10 cellular contexts compared by ENCODE assay signal in genomic region chr14:68380304-68380840, GRCh38.
DNase-seq lines count a peak whose midpoint lies in the region; ATAC-seq and TF ChIP-seq lines count a peak whose summit lies in the region.
"Had no signal": no experiment of that assay in that cellular context is flagged by ENCODE, and none has a peak within 500 bp of the region (broad histone marks: within the 10 kb centered on the region; RNA-seq: fewer than 3 reads in every experiment).

No MANE protein-coding gene starts in this region.

- no peak overlapping the region for H3K23ac ChIP-seq in trophoblast cell (ENCODE audit: low read length)

- H3K4ac ChIP-seq in trophoblast cell (ENCODE audit: low read depth, low read length): no peak overlapping the region

- ATAC-seq in GM18517 (IDR thresholded peaks at IDR 0.05; ENCODE audit: unreplicated experiment) (peak; percentile 72), HG02642 (IDR thresholded peaks at IDR 0.05; ENCODE audit: poor library complexity, unreplicated experiment) (peak; percentile 59), aorta (ENCODE audit: low FRiP score) (no peak)

- H3K79me2 ChIP-seq in trophoblast cell (ENCODE audit: control insufficient read depth, insufficient read depth, low read length, poor library complexity): no peaks in the 10 kb centered on the region
- no peaks in the 10 kb centered on the region for H3K79me2 ChIP-seq in Karpas-422 (ENCODE audit: low read length)

- H4K20me1 ChIP-seq in Karpas-422 (ENCODE audit: insufficient read depth, low read depth, low read length): 0 out of 2 replicates have a peak, but pooled peaks cover 9% of the 10 kb centered on the region

- DNase-seq in Peyer's patch: no peak
- no peak for DNase-seq in trophoblast cell
- no peak for DNase-seq in NCI-H748 (lab: John Stamatoyannopoulos, UW; ENCODE audit: unreplicated experiment)
- DNase-seq in SJCRH30: no peak
- no peak for DNase-seq in aorta
- DNase-seq in Karpas-422: no peak
- DNase-seq: kidney glomerular epithelial cell, MV-4-11 had no signal

- H3K27me3 ChIP-seq in Peyer's patch (no peaks in the 10 kb centered on the region), trophoblast cell (ENCODE audit: insufficient read depth, low read length) (no peaks in the 10 kb centered on the region), SJCRH30 (no peaks in the 10 kb centered on the region), aorta (ENCODE audit: control insufficient read depth in 1 of 2, insufficient read depth in 2 of 2, low read length in 1 of 2) (no peaks in the 10 kb centered on the region), Karpas-422 (ENCODE audit: low read length) (no peaks in the 10 kb centered on the region)

- H3K79me1 ChIP-seq in trophoblast cell (ENCODE audit: low read length): peaks cover 8% of the 10 kb centered on the region

- no peak overlapping the region for H3K4me2 ChIP-seq in trophoblast cell (ENCODE audit: low read length)
- no peak overlapping the region for H3K4me2 ChIP-seq in Karpas-422 (ENCODE audit: low read depth, low read length, poor library complexity, severe bottlenecking)

- peak overlapping the region; percentile 63 for H2BK120ac ChIP-seq in trophoblast cell (ENCODE audit: insufficient read depth, low read length, poor library complexity)

- H3K9ac ChIP-seq in trophoblast cell (ENCODE audit: low read length) (no peak overlapping the region), Karpas-422 (ENCODE audit: low read length) (no peak overlapping the region)

- no peak for TF ChIP-seq POLR2A in Peyer's patch (IDR thresholded peaks at IDR 0.05)

- H3K9me2 ChIP-seq in Karpas-422 (replicated peaks; ENCODE audit: insufficient read depth, low read length): no peaks in the 10 kb centered on the region

- no peaks in the 10 kb centered on the region for H3K9me3 ChIP-seq in Peyer's patch
- H3K9me3 ChIP-seq in trophoblast cell (ENCODE audit: insufficient read depth, low read depth, low read length): no peaks in the 10 kb centered on the region
- no peaks in the 10 kb centered on the region for H3K9me3 ChIP-seq in SJCRH30 (replicated peaks)
- H3K9me3 ChIP-seq in aorta (ENCODE audit: control insufficient read depth, low read length): no peaks in the 10 kb centered on the region
- no peaks in the 10 kb centered on the region for H3K9me3 ChIP-seq in Karpas-422 (ENCODE audit: low read length)

- TF ChIP-seq CTCF in Peyer's patch (IDR thresholded peaks at IDR 0.05): no peak

- H4K12ac ChIP-seq in trophoblast cell (ENCODE audit: low read depth, low read length): no peak overlapping the region

- no peak overlapping the region for H3K18ac ChIP-seq in trophoblast cell (ENCODE audit: low read length)

- no peak overlapping the region for H3K14ac ChIP-seq in trophoblast cell (ENCODE audit: low read length)

- no peak overlapping the region for H2AFZ ChIP-seq in trophoblast cell (ENCODE audit: insufficient read depth, low read length, poor library complexity)
- no peak overlapping the region for H2AFZ ChIP-seq in Karpas-422 (ENCODE audit: low read length)

- H2BK5ac ChIP-seq in trophoblast cell (ENCODE audit: low read depth, low read length, poor library complexity): peak overlapping the region; percentile 54

- H3K4me3 ChIP-seq in Peyer's patch (no peak overlapping the region), trophoblast cell (ENCODE audit: low read depth, low read length) (no peak overlapping the region), SJCRH30 (no peak overlapping the region), aorta (ENCODE audit: low read length in 2 of 2) (no peak overlapping the region), Karpas-422 (ENCODE audit: low read length) (no peak overlapping the region)

- WGBS in trophoblast cell (ENCODE audit: extremely low coverage, insufficient coverage, insufficient read length): no CpG with 5 or more reads among the region's 1 CpG
- WGBS in aorta, 2 donors: 3 to 14% methylated on average over 1 of the region's 1 CpG

- H3K36me3 ChIP-seq in Peyer's patch: no peaks in the 10 kb centered on the region
- H3K36me3 ChIP-seq in trophoblast cell (ENCODE audit: control insufficient read depth in 1 of 2, insufficient read depth in 2 of 2, low read length in 2 of 2): no peaks in the 10 kb centered on the region
- no peaks in the 10 kb centered on the region for H3K36me3 ChIP-seq in SJCRH30
- no peaks in the 10 kb centered on the region for H3K36me3 ChIP-seq in aorta (ENCODE audit: control insufficient read depth in 1 of 2, insufficient read depth in 2 of 2, low read length in 1 of 2)
- H3K36me3 ChIP-seq in Karpas-422 (ENCODE audit: insufficient read depth, low read length): no peaks in the 10 kb centered on the region

- H2AK5ac ChIP-seq in trophoblast cell (ENCODE audit: low read length): no peak overlapping the region

- H3K27ac ChIP-seq in Peyer's patch: peak overlapping the region; percentile 2 to 67 (median 44)
- H3K27ac ChIP-seq in trophoblast cell (ENCODE audit: low read depth, low read length): no peak overlapping the region
- H3K27ac ChIP-seq in SJCRH30: no peak overlapping the region
- H3K27ac ChIP-seq in aorta (ENCODE audit: low read depth in 1 of 2, low read length in 2 of 2): peak overlapping the region in 1 of 2 donors; percentile 71
- no peak overlapping the region for H3K27ac ChIP-seq in Karpas-422 (ENCODE audit: low read length)

- peak overlapping the region; percentile 43 for H4K91ac ChIP-seq in trophoblast cell (ENCODE audit: low read depth, low read length)

- peaks cover 0 to 5% (median 1%) of the 10 kb centered on the region in 4 donors for H3K4me1 ChIP-seq in Peyer's patch
- H3K4me1 ChIP-seq in trophoblast cell (ENCODE audit: control insufficient read depth in 1 of 2, insufficient read depth in 2 of 2, low read length in 2 of 2): peaks cover 4 to 6% of the 10 kb centered on the region in 2 experiments
- peaks cover 35% of the 10 kb centered on the region for H3K4me1 ChIP-seq in SJCRH30
- peaks cover 3 to 4% of the 10 kb centered on the region in 2 donors for H3K4me1 ChIP-seq in aorta (ENCODE audit: control insufficient read depth in 1 of 2, insufficient read depth in 2 of 2, low read length in 2 of 2)
- no peaks in the 10 kb centered on the region for H3K4me1 ChIP-seq in Karpas-422 (ENCODE audit: low read length)

- no peak overlapping the region for H4K8ac ChIP-seq in trophoblast cell (ENCODE audit: low read depth, low read length)

- intact Hi-C loops in aorta (cut with DNase I): no loop called here

- peak overlapping the region; percentile 75 for H2BK12ac ChIP-seq in trophoblast cell (ENCODE audit: low read length)

Comparison
In these comparisons a context has a peak if more than half of its experiments do, and no peak if none do; other contexts are left out.
1. H3K27ac ChIP-seq: peak in Peyer's patch (4 of 4); none in trophoblast cell (single experiment), SJCRH30 (single experiment) and Karpas-422 (single experiment).